1 cellular context compared by ENCODE assay signal in the genomic region with DNA sequence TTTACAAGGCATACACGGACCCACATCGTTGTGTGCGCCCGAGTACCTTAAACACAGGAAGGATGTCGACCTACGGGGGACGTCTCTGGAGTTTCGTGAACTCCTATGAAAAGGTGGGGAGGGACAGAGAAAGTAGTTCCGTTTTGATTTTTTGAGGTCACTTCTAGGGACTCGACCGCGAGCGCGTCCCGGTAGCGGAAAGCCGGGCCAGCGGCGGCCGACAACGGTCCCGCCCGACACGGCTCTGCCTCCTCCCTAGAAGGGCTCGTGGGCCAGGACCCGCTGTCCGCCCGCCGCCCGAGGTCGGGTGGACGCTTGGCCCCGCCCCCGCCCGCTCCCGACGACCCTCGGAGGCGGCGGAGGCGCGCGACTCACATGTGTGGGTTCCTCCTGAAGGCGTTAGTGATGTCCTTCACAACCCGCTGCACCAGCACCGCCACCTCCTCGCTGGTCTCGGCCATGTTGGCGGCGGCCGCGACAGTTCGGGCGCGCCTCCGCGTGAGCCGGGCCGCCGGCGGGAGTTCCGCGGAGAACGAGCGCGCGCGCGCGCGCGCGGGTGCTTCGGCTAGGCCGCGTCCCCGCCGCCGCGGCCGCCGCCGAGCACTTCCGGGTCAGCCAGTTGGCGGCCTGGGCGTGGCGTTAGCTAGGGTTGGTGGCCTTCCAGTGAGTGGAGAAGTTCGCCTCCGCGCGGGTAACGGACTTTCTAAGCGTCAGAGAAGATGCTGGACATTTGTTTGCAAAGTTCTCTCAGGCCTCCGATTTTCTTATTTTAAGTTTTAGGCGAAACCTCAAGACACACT.
TF ChIP-seq lines count a peak whose summit lies in the region.

A gene with protein sequence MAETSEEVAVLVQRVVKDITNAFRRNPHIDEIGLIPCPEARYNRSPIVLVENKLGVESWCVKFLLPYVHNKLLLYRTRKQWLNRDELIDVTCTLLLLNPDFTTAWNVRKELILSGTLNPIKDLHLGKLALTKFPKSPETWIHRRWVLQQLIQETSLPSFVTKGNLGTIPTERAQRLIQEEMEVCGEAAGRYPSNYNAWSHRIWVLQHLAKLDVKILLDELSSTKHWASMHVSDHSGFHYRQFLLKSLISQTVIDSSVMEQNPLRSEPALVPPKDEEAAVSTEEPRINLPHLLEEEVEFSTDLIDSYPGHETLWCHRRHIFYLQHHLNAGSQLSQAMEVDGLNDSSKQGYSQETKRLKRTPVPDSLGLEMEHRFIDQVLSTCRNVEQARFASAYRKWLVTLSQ (minus strand): TSS at position 534 of the 800 bp plus-strand sequence. CDS start 73 bp downstream, at position 461.

TF ChIP-seq in GM12878, 131 proteins besides CTCF, POLR2A, EP300 and RAD21 (continued from another document and continues in another):
- TF ChIP-seq, protein P1, sequence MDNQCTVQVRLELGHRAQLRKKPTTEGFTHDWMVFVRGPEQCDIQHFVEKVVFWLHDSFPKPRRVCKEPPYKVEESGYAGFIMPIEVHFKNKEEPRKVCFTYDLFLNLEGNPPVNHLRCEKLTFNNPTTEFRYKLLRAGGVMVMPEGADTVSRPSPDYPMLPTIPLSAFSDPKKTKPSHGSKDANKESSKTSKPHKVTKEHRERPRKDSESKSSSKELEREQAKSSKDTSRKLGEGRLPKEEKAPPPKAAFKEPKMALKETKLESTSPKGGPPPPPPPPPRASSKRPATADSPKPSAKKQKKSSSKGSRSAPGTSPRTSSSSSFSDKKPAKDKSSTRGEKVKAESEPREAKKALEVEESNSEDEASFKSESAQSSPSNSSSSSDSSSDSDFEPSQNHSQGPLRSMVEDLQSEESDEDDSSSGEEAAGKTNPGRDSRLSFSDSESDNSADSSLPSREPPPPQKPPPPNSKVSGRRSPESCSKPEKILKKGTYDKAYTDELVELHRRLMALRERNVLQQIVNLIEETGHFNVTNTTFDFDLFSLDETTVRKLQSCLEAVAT (IDR thresholded peaks at IDR 0.05): no peak
- TF ChIP-seq, protein P2, sequence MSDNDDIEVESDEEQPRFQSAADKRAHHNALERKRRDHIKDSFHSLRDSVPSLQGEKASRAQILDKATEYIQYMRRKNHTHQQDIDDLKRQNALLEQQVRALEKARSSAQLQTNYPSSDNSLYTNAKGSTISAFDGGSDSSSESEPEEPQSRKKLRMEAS (IDR thresholded peaks at IDR 0.05; ENCODE audit: low read depth, low read length): no peak
- no peak for TF ChIP-seq YBX1 (IDR thresholded peaks at IDR 0.05)
- peak; percentile 98 for TF ChIP-seq NR2C1 (IDR thresholded peaks at IDR 0.05)
- TF ChIP-seq WRNIP1 (IDR thresholded peaks at IDR 0.05; ENCODE audit: borderline replicate concordance, low read depth, low read length): no peak
- peak; percentile 75 for TF ChIP-seq PML (IDR thresholded peaks at IDR 0.05; ENCODE audit: low read length)
- TF ChIP-seq POLR2AphosphoS2 (IDR thresholded peaks at IDR 0.05; ENCODE audit: low read depth, low read length): peak; percentile 74; the same call in 1 of the 2 replicates
- TF ChIP-seq, protein P3, sequence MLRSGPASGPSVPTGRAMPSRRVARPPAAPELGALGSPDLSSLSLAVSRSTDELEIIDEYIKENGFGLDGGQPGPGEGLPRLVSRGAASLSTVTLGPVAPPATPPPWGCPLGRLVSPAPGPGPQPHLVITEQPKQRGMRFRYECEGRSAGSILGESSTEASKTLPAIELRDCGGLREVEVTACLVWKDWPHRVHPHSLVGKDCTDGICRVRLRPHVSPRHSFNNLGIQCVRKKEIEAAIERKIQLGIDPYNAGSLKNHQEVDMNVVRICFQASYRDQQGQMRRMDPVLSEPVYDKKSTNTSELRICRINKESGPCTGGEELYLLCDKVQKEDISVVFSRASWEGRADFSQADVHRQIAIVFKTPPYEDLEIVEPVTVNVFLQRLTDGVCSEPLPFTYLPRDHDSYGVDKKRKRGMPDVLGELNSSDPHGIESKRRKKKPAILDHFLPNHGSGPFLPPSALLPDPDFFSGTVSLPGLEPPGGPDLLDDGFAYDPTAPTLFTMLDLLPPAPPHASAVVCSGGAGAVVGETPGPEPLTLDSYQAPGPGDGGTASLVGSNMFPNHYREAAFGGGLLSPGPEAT (IDR thresholded peaks at IDR 0.05; ENCODE audit: low read depth): no peak
- TF ChIP-seq CBX3 (IDR thresholded peaks at IDR 0.05; ENCODE audit: borderline replicate concordance, low read depth): no peak
- TF ChIP-seq, protein P4, sequence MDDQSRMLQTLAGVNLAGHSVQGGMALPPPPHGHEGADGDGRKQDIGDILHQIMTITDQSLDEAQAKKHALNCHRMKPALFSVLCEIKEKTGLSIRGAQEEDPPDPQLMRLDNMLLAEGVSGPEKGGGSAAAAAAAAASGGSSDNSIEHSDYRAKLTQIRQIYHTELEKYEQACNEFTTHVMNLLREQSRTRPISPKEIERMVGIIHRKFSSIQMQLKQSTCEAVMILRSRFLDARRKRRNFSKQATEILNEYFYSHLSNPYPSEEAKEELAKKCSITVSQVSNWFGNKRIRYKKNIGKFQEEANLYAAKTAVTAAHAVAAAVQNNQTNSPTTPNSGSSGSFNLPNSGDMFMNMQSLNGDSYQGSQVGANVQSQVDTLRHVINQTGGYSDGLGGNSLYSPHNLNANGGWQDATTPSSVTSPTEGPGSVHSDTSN (IDR thresholded peaks at IDR 0.05; ENCODE audit: insufficient replicate concordance, low read depth, low read length): no peak
- TF ChIP-seq ZZZ3 (IDR thresholded peaks at IDR 0.05; ENCODE audit: control insufficient read depth, insufficient read length, low read depth): no peak
- TF ChIP-seq ESRRA (IDR thresholded peaks at IDR 0.05; ENCODE audit: low read length): no peak
- TF ChIP-seq ZNF207 (IDR thresholded peaks at IDR 0.05; ENCODE audit: borderline replicate concordance): 0 out of 2 replicates have a peak, but pooled peaks have one; percentile 60
- TF ChIP-seq SMARCA5 (IDR thresholded peaks at IDR 0.05): no peak
- TF ChIP-seq, protein P5, sequence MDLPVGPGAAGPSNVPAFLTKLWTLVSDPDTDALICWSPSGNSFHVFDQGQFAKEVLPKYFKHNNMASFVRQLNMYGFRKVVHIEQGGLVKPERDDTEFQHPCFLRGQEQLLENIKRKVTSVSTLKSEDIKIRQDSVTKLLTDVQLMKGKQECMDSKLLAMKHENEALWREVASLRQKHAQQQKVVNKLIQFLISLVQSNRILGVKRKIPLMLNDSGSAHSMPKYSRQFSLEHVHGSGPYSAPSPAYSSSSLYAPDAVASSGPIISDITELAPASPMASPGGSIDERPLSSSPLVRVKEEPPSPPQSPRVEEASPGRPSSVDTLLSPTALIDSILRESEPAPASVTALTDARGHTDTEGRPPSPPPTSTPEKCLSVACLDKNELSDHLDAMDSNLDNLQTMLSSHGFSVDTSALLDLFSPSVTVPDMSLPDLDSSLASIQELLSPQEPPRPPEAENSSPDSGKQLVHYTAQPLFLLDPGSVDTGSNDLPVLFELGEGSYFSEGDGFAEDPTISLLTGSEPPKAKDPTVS (IDR thresholded peaks at IDR 0.05; ENCODE audit: low read depth, low read length): no peak
- no peak for TF ChIP-seq BMI1 (IDR thresholded peaks at IDR 0.05; ENCODE audit: borderline replicate concordance)
- TF ChIP-seq SPI1 (IDR thresholded peaks at IDR 0.05; ENCODE audit: borderline replicate concordance, insufficient read depth, low read depth, low read length): no peak
- TF ChIP-seq HDAC6 (IDR thresholded peaks at IDR 0.05; ENCODE audit: unreplicated experiment): peak; percentile 26
- TF ChIP-seq, protein P6, sequence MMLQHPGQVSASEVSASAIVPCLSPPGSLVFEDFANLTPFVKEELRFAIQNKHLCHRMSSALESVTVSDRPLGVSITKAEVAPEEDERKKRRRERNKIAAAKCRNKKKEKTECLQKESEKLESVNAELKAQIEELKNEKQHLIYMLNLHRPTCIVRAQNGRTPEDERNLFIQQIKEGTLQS (IDR thresholded peaks at IDR 0.05; ENCODE audit: borderline replicate concordance, extremely low read depth, low read depth, low read length): no peak
- no peak for TF ChIP-seq EZH2 (IDR thresholded peaks at IDR 0.05; ENCODE audit: borderline replicate concordance, control insufficient read depth, low read depth, low read length)
- TF ChIP-seq POLR2AphosphoS5 (IDR thresholded peaks at IDR 0.05; ENCODE audit: low read length): peak; percentile 88
- no peak for TF ChIP-seq SMAD1 (IDR thresholded peaks at IDR 0.05; ENCODE audit: low read depth, partially characterized antibody)
- TF ChIP-seq, protein P7, sequence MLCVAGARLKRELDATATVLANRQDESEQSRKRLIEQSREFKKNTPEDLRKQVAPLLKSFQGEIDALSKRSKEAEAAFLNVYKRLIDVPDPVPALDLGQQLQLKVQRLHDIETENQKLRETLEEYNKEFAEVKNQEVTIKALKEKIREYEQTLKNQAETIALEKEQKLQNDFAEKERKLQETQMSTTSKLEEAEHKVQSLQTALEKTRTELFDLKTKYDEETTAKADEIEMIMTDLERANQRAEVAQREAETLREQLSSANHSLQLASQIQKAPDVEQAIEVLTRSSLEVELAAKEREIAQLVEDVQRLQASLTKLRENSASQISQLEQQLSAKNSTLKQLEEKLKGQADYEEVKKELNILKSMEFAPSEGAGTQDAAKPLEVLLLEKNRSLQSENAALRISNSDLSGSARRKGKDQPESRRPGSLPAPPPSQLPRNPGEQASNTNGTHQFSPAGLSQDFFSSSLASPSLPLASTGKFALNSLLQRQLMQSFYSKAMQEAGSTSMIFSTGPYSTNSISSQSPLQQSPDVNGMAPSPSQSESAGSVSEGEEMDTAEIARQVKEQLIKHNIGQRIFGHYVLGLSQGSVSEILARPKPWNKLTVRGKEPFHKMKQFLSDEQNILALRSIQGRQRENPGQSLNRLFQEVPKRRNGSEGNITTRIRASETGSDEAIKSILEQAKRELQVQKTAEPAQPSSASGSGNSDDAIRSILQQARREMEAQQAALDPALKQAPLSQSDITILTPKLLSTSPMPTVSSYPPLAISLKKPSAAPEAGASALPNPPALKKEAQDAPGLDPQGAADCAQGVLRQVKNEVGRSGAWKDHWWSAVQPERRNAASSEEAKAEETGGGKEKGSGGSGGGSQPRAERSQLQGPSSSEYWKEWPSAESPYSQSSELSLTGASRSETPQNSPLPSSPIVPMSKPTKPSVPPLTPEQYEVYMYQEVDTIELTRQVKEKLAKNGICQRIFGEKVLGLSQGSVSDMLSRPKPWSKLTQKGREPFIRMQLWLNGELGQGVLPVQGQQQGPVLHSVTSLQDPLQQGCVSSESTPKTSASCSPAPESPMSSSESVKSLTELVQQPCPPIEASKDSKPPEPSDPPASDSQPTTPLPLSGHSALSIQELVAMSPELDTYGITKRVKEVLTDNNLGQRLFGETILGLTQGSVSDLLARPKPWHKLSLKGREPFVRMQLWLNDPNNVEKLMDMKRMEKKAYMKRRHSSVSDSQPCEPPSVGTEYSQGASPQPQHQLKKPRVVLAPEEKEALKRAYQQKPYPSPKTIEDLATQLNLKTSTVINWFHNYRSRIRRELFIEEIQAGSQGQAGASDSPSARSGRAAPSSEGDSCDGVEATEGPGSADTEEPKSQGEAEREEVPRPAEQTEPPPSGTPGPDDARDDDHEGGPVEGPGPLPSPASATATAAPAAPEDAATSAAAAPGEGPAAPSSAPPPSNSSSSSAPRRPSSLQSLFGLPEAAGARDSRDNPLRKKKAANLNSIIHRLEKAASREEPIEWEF (IDR thresholded peaks at IDR 0.05; ENCODE audit: insufficient replicate concordance, low read depth, low read length): no peak
- TF ChIP-seq CEBPB (IDR thresholded peaks at IDR 0.05; ENCODE audit: borderline replicate concordance in 1 of 2, low read depth in 2 of 2, low read length in 2 of 2): no peak
- 0 out of 2 replicates have a peak, but pooled peaks have one; percentile 21 for TF ChIP-seq JUND (IDR thresholded peaks at IDR 0.05; ENCODE audit: low read depth, low read length)
- no peak for TF ChIP-seq BRCA1 (IDR thresholded peaks at IDR 0.05; ENCODE audit: low read depth, low read length)
- no peak for TF ChIP-seq ZSCAN29 (IDR thresholded peaks at IDR 0.05)
- TF ChIP-seq TBL1XR1 (IDR thresholded peaks at IDR 0.05; ENCODE audit: low read depth, low read length): 0 out of 2 replicates have a peak, but pooled peaks have one; percentile 61
- TF ChIP-seq, protein P8, sequence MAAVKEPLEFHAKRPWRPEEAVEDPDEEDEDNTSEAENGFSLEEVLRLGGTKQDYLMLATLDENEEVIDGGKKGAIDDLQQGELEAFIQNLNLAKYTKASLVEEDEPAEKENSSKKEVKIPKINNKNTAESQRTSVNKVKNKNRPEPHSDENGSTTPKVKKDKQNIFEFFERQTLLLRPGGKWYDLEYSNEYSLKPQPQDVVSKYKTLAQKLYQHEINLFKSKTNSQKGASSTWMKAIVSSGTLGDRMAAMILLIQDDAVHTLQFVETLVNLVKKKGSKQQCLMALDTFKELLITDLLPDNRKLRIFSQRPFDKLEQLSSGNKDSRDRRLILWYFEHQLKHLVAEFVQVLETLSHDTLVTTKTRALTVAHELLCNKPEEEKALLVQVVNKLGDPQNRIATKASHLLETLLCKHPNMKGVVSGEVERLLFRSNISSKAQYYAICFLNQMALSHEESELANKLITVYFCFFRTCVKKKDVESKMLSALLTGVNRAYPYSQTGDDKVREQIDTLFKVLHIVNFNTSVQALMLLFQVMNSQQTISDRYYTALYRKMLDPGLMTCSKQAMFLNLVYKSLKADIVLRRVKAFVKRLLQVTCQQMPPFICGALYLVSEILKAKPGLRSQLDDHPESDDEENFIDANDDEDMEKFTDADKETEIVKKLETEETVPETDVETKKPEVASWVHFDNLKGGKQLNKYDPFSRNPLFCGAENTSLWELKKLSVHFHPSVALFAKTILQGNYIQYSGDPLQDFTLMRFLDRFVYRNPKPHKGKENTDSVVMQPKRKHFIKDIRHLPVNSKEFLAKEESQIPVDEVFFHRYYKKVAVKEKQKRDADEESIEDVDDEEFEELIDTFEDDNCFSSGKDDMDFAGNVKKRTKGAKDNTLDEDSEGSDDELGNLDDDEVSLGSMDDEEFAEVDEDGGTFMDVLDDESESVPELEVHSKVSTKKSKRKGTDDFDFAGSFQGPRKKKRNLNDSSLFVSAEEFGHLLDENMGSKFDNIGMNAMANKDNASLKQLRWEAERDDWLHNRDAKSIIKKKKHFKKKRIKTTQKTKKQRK (IDR thresholded peaks at IDR 0.05; ENCODE audit: low read depth, low read length): no peak
- TF ChIP-seq EGR1 (IDR thresholded peaks at IDR 0.05; ENCODE audit: borderline replicate concordance in 1 of 2, low read depth in 2 of 2, low read length in 2 of 2): peak in 1 of 2 experiments; percentile 34; a peak in 1 of 3 replicates
- TF ChIP-seq RUNX3 (IDR thresholded peaks at IDR 0.05; ENCODE audit: low read length): peak; percentile 51
- no peak for TF ChIP-seq MYC (IDR thresholded peaks at IDR 0.05; ENCODE audit: insufficient read depth, insufficient read length, insufficient replicate concordance, low read length, severe bottlenecking)
- no peak; the same call in none of the 2 replicates for TF ChIP-seq SMAD5 (IDR thresholded peaks at IDR 0.05; ENCODE audit: low read depth)
- peak; percentile 98 for TF ChIP-seq TAF1 (IDR thresholded peaks at IDR 0.05; ENCODE audit: borderline replicate concordance, low read depth, low read length)
- no peak for TF ChIP-seq TCF3 (IDR thresholded peaks at IDR 0.05; ENCODE audit: borderline replicate concordance, insufficient read depth, low read depth, low read length)
- peak; percentile 96 for TF ChIP-seq YY1 (IDR thresholded peaks at IDR 0.05; ENCODE audit: low read depth, low read length)
- no peak for TF ChIP-seq TARDBP (IDR thresholded peaks at IDR 0.05; ENCODE audit: borderline replicate concordance)
- no peak for TF ChIP-seq STAT1 (conservative IDR thresholded peaks at IDR 0.05)
- TF ChIP-seq ZNF622 (IDR thresholded peaks at IDR 0.05): no peak
